In genomic region chr12:91178139-91178561, GRCh38 we compare ENCODE assay signal across 9 cellular contexts. TPM values are rescaled to one million over a fixed set of nuclear protein-coding genes. Genes with fewer than 3 reads are reported as not detected.
DNase-seq lines count a peak whose midpoint lies in the region; ATAC-seq and TF ChIP-seq lines count a peak whose summit lies in the region.
"Had no signal": no experiment of that assay in that cellular context is flagged by ENCODE, and none has a peak within 500 bp of the region (broad histone marks: within the 10 kb centered on the region; RNA-seq: fewer than 3 reads in every experiment).

No MANE protein-coding gene starts in this region.

- no peaks in the 10 kb centered on the region for H3K36me3 ChIP-seq in neuronal stem cell (replicated peaks in 1 of 2; ENCODE audit: control insufficient read depth in 2 of 2, insufficient read depth in 2 of 2, low read length in 2 of 2)

- DNase-seq in EH (ENCODE audit: low read depth) = peak; percentile 59
- DNase-seq in NCI-H446 treated with DMSO at 0.1 percent for 48 hours (lab: John Stamatoyannopoulos, UW) = peak; percentile 36
- DNase-seq in epithelial cell of proximal tubule (ENCODE audit: low read depth) = no peak
- no peak for DNase-seq in neuronal stem cell (ENCODE audit: low spot score)
- DNase-seq in OCI-M2 (lab: John Stamatoyannopoulos, UW; ENCODE audit: unreplicated experiment) = no peak
- no peak for DNase-seq in AML-193 (lab: John Stamatoyannopoulos, UW)

- H2BK12ac ChIP-seq in neuronal stem cell (ENCODE audit: low read length) = no peak overlapping the region

- H3K4me1 ChIP-seq in neuronal stem cell (ENCODE audit: control insufficient read depth in 2 of 2, insufficient read depth in 1 of 2, low read depth in 1 of 2, low read length in 2 of 2) = peaks cover 0 to 5% of the 10 kb centered on the region in 2 donors

- H3K27ac ChIP-seq in neuronal stem cell (replicated peaks; ENCODE audit: low read length) = no peak overlapping the region
- H3K27ac ChIP-seq: epithelial cell of prostate had no signal

- H2BK120ac ChIP-seq in neuronal stem cell (ENCODE audit: low read depth, low read length) = no peak overlapping the region

- no peak overlapping the region for H3K4me2 ChIP-seq in neuronal stem cell (ENCODE audit: insufficient read depth, low read length, poor library complexity, severe bottlenecking)

- no peak overlapping the region for H3K23ac ChIP-seq in neuronal stem cell (ENCODE audit: low read depth, low read length, poor library complexity)

- peak; percentile 73 for TF ChIP-seq CTCF in epithelial cell of proximal tubule (conservative IDR thresholded peaks at IDR 0.05; ENCODE audit: low read depth, low read length)

- no peak overlapping the region for H4K91ac ChIP-seq in neuronal stem cell (ENCODE audit: low read depth, low read length, poor library complexity)

- ATAC-seq in HG03342 (IDR thresholded peaks at IDR 0.05; ENCODE audit: unreplicated experiment) (no peak), GM21447 (IDR thresholded peaks at IDR 0.05; ENCODE audit: unreplicated experiment) (no peak)

- H2AFZ ChIP-seq in neuronal stem cell (ENCODE audit: low read length) = peak overlapping the region; percentile 78

- no peak overlapping the region for H3K4ac ChIP-seq in neuronal stem cell (ENCODE audit: low read length)

- no peak overlapping the region for H2BK15ac ChIP-seq in neuronal stem cell (ENCODE audit: low read length)

- H2AK5ac ChIP-seq in neuronal stem cell (ENCODE audit: low read depth, low read length) = no peak overlapping the region

- H2BK5ac ChIP-seq in neuronal stem cell (ENCODE audit: low read length) = no peak overlapping the region

- no peak overlapping the region for H4K8ac ChIP-seq in neuronal stem cell (ENCODE audit: low read depth, low read length)

- H3K14ac ChIP-seq in neuronal stem cell (ENCODE audit: low read length) = no peak overlapping the region

- peak overlapping the region; percentile 23 for H3K4me3 ChIP-seq in epithelial cell of proximal tubule (ENCODE audit: low read depth, low read length)
- H3K4me3 ChIP-seq in neuronal stem cell (ENCODE audit: low read length in 2 of 2) = no peak overlapping the region

- no peak overlapping the region for H3K9ac ChIP-seq in neuronal stem cell (ENCODE audit: low read depth, low read length, poor library complexity)

- H3K27me3 ChIP-seq in neuronal stem cell (ENCODE audit: control insufficient read depth in 3 of 3, insufficient read depth in 3 of 3, low read depth in 1 of 3, low read length in 3 of 3) = no peaks in the 10 kb centered on the region

- no CpG with 5 or more reads among the region's 7 CpGs for WGBS in neuronal stem cell (ENCODE audit: extremely low coverage in 2 of 2, insufficient read length in 2 of 2, insufficient replicate concordance in 1 of 2), 2 donors

- H3K18ac ChIP-seq in neuronal stem cell (ENCODE audit: low read length) = no peak overlapping the region

- H3K79me1 ChIP-seq in neuronal stem cell (ENCODE audit: low read depth, low read length) = no peaks in the 10 kb centered on the region

- no peaks in the 10 kb centered on the region for H3K9me3 ChIP-seq in neuronal stem cell (replicated peaks in 1 of 2; ENCODE audit: control insufficient read depth in 2 of 2, insufficient read depth in 1 of 2, low read depth in 1 of 2, low read length in 2 of 2)

RNA-seq across cellular contexts. Expression of gene DCN, which starts 4.5 kb away (rescaled TPM):
- total RNA-seq in epithelial cell of proximal tubule = 1.6 and 12.5 TPM in 2 replicates
- polyA plus RNA-seq in neuronal stem cell (2013, experiment 1 of 2) = not detected
- not detected for polyA plus RNA-seq in neuronal stem cell (2013, experiment 2 of 2)

Comparison
In these comparisons a context has a peak if more than half of its experiments do, and no peak if none do; other contexts are left out.
1. DNase-seq: peak in EH (single experiment) and NCI-H446 treated with DMSO at 0.1 percent for 48 hours (single experiment); none in epithelial cell of proximal tubule (single experiment), neuronal stem cell (single experiment), OCI-M2 (single experiment) and AML-193 (0 of 2).